In the genomic region with DNA sequence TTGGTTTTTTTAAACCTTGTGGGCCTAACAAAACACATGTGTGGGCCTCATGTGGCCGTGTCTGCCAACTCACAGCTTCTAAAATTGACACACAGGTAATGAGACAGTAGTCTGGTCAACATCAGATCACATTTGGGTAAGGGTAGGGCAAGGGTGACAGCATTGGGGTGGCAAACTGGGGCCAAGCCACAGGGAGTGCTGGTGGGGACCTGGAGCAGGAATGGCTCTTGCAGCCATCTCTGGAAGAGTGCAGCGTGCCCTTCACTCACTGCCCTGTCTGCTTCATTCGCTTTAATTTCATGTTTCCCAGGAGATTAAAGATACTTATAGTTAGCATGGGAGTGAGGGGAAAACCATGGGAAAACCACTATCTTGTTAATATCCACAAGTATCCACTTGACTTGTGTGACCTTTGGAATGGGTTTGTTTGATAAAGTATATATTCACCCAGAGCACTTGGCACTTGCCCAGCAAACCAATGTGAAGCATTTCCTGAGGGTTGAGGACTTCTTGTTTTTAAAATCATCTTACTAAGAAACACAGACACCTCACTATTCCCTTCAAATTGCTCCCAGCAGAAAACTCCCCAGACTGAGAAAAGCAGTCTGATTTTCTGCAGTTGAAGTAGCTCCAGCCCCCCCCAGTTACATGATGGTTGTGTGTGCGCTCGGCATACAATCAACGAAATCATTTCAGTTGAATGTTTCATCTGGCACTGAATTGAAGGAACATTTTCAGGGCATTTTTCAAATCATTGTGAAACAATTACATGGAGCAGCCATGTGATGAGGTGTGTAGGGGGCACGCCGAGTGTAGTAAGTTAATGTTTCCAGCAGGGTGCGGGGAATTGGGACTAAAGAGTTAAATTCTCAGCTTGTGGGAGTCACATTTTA, we compare ENCODE assay signal across 8 cellular contexts.
DNase-seq lines count a peak whose midpoint lies in the region; TF ChIP-seq lines count a peak whose summit lies in the region.

No MANE protein-coding gene starts in this region.

- no peaks in the 10 kb centered on the region for H3K27me3 ChIP-seq in liver (ENCODE audit: control insufficient read depth in 4 of 4, insufficient read depth in 4 of 4, low read length in 3 of 4)
- no peaks in the 10 kb centered on the region for H3K27me3 ChIP-seq in transverse colon

- DNase-seq in NCI-H2196 (lab: John Stamatoyannopoulos, UW; ENCODE audit: unreplicated experiment) (peak; percentile 16), NCI-H2196 treated with DMSO at 0.1 percent for 48 hours (lab: John Stamatoyannopoulos, UW; ENCODE audit: unreplicated experiment) (no peak), cardiac fibroblast (ENCODE audit: low read depth in 2 of 2) (peak; percentile 41 to 60), transverse colon (peak; percentile 64), NOMO-1 treated with dmso at 0.1 percent for 144 hours (lab: John Stamatoyannopoulos, UW; ENCODE audit: unreplicated experiment) (no peak), RKO (ENCODE audit: low spot score) (no peak), NCI-H1694 treated with DMSO at 0.1 percent for 48 hours (lab: John Stamatoyannopoulos, UW) (no peak)

- intact Hi-C loops in transverse colon (cut with DNase I; ENCODE audit: low total_unique reads), result loop anchor here (10.0 kb wide), 1 partner anchor 249 kb away; no protein-coding TSS in a partner anchor

- TF ChIP-seq POLR2A in transverse colon (IDR thresholded peaks at IDR 0.05), result no peak

- in situ Hi-C loops in transverse colon (cut with MboI; ENCODE audit: low pct_ligation_motif_present in 1 of 4, low pct_unique_long_range_greater_than_20kb in 1 of 4, low sequenced_read_pairs in 3 of 4), result loop anchor here in 1 of 4 donors (25.0 kb wide), 1 partner anchor 207 kb away; a partner anchor contains a TSS

- no peak for TF ChIP-seq EP300 in transverse colon (IDR thresholded peaks at IDR 0.05; ENCODE audit: low read depth)

- H3K9ac ChIP-seq in liver (ENCODE audit: low read depth in 1 of 2, low read length in 2 of 2), result peak overlapping the region in 1 of 2 donors; percentile 14

- H3K36me3 ChIP-seq in liver (ENCODE audit: control insufficient read depth in 4 of 4, insufficient read depth in 3 of 4, low read depth in 1 of 4, low read length in 3 of 4), result peaks cover 1 to 21% (median 17%) of the 10 kb centered on the region in 4 donors
- H3K36me3 ChIP-seq in transverse colon, result peaks cover 0 to 4% (median 0%) of the 10 kb centered on the region in 4 donors

- TF ChIP-seq RAD21 in liver (IDR thresholded peaks at IDR 0.05), result peak in 1 of 2 donors; percentile 17

- peak overlapping the region; percentile 58 to 61 for H3K27ac ChIP-seq in liver (ENCODE audit: low read depth in 1 of 2, low read length in 2 of 2)
- peak overlapping the region; percentile 42 to 65 (median 54) for H3K27ac ChIP-seq in transverse colon

- H3K9me3 ChIP-seq in liver (ENCODE audit: control insufficient read depth in 4 of 4, low read length in 3 of 4) (no peaks in the 10 kb centered on the region), transverse colon (no peaks in the 10 kb centered on the region)

- H3K4me3 ChIP-seq in cardiac fibroblast (replicated peaks in 1 of 2; ENCODE audit: low read depth in 2 of 2, low read length in 2 of 2) (no peak overlapping the region), liver (ENCODE audit: low read depth in 1 of 3, low read length in 3 of 3) (no peak overlapping the region), transverse colon (no peak overlapping the region)

- peaks cover 6 to 34% (median 26%) of the 10 kb centered on the region in 4 donors for H3K4me1 ChIP-seq in liver (ENCODE audit: control insufficient read depth in 4 of 4, insufficient read depth in 4 of 4, low read length in 3 of 4)
- peaks cover 25 to 55% (median 49%) of the 10 kb centered on the region in 4 donors for H3K4me1 ChIP-seq in transverse colon

- no peak for TF ChIP-seq CTCF in cardiac fibroblast (IDR thresholded peaks at IDR 0.05; ENCODE audit: low read depth, low read length)
- no peak for TF ChIP-seq CTCF in liver (IDR thresholded peaks at IDR 0.05; ENCODE audit: low read depth, low read length, missing input control)
- peak in 3 of 5 experiments; percentile 6 to 28 (median 20) for TF ChIP-seq CTCF in transverse colon (IDR thresholded peaks at IDR 0.05)

- 58% methylated on average over 9 of the region's 9 CpGs for WGBS in liver
- 47 to 59% methylated on average over 5 to 9 of the region's 9 CpGs for WGBS in transverse colon (ENCODE audit: low coverage in 1 of 2), 2 donors

TF ChIP-seq in liver, 16 proteins besides CTCF, POLR2A, EP300 and RAD21:
- TF ChIP-seq RXRA (IDR thresholded peaks at IDR 0.05), result peak; percentile 26 to 28
- TF ChIP-seq, protein P1, sequence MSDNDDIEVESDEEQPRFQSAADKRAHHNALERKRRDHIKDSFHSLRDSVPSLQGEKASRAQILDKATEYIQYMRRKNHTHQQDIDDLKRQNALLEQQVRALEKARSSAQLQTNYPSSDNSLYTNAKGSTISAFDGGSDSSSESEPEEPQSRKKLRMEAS (IDR thresholded peaks at IDR 0.05), result no peak
- no peak for TF ChIP-seq FOXA2 (IDR thresholded peaks at IDR 0.05)
- TF ChIP-seq GABPA (IDR thresholded peaks at IDR 0.05 in 1 of 2, conservative IDR thresholded peaks at IDR 0.05 in 1 of 2), result no peak
- TF ChIP-seq SP1 (IDR thresholded peaks at IDR 0.05), result peak; percentile 16
- TF ChIP-seq TAF1 (conservative IDR thresholded peaks at IDR 0.05), result no peak
- TF ChIP-seq, protein P2, sequence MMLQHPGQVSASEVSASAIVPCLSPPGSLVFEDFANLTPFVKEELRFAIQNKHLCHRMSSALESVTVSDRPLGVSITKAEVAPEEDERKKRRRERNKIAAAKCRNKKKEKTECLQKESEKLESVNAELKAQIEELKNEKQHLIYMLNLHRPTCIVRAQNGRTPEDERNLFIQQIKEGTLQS (IDR thresholded peaks at IDR 0.05), result no peak
- TF ChIP-seq HNF4A (conservative IDR thresholded peaks at IDR 0.05), result peak; percentile 56
- peak; percentile 53 for TF ChIP-seq NR2F2 (IDR thresholded peaks at IDR 0.05)
TF ChIP-seq in liver: peak in this region for 4.

Comparison
In these comparisons a context has a peak if more than half of its experiments do, and no peak if none do; other contexts are left out.
1. DNase-seq: peak in NCI-H2196 (single experiment), cardiac fibroblast (2 of 2) and transverse colon (single experiment); none in NCI-H2196 treated with DMSO at 0.1 percent for 48 hours (single experiment), NOMO-1 treated with dmso at 0.1 percent for 144 hours (single experiment), RKO (single experiment) and NCI-H1694 treated with DMSO at 0.1 percent for 48 hours (single experiment).
2. CTCF ChIP-seq: peak in transverse colon (3 of 5); none in cardiac fibroblast (single experiment) and liver (single experiment).